In genomic region chr10:91925022-91925320, GRCh38 we compare ENCODE assay signal across 9 cellular contexts. TPM values are rescaled to one million over a fixed set of nuclear protein-coding genes. Genes with fewer than 3 reads are reported as not detected.
DNase-seq lines count a peak whose midpoint lies in the region; ATAC-seq and TF ChIP-seq lines count a peak whose summit lies in the region.
"Had no signal": no experiment of that assay in that cellular context is flagged by ENCODE, and none has a peak within 500 bp of the region (broad histone marks: within the 10 kb centered on the region; RNA-seq: fewer than 3 reads in every experiment).

No MANE protein-coding gene starts in this region.

- no peak for ATAC-seq in activated CD4-positive, alpha-beta T cell treated with anti-CD3 and anti-CD28 coated beads for 36 hours
- no peak for ATAC-seq in right cardiac atrium
- ATAC-seq in GM18517 (IDR thresholded peaks at IDR 0.05; ENCODE audit: unreplicated experiment) = no peak

- no peaks in the 10 kb centered on the region for H3K27me3 ChIP-seq in right cardiac atrium (ENCODE audit: control insufficient read depth, insufficient read depth)
- no peaks in the 10 kb centered on the region for H3K27me3 ChIP-seq in stomach

- no peak for TF ChIP-seq CTCF in stomach (IDR thresholded peaks at IDR 0.05)

- H3K4me1 ChIP-seq in right cardiac atrium (ENCODE audit: control insufficient read depth, insufficient read depth, low read length) (peaks cover 2% of the 10 kb centered on the region), stomach (peaks cover 12 to 64% (median 43%) of the 10 kb centered on the region in 4 donors)

- CTCF ChIA-PET in activated CD4-positive, alpha-beta T cell treated with anti-CD3 and anti-CD28 coated beads for 36 hours (lab: Charles Lee) = interaction anchor here (0.7 to 2.3 kb wide), 4 partner anchors 10 to 650 kb away, joined by 4 to 22 read pairs (median 8); partner anchors contain the start of gene FGFBP3
- CTCF ChIA-PET in activated CD4-positive, alpha-beta memory T cell treated with anti-CD3 and anti-CD28 coated beads, Interleukin-2, amount 10 ng/mL, durations not matched to agents 7 days and 5 days (lab: Charles Lee) = interaction anchor here (1.3 to 2.1 kb wide), 5 partner anchors 11 to 19 kb away, joined by 3 to 17 read pairs (median 5); partner anchors contain the start of gene FGFBP3

- 38% methylated on average over 2 of the region's 2 CpGs for WGBS in right cardiac atrium
- 35 to 48% (median 44%) methylated on average over 2 of the region's 2 CpGs for WGBS in stomach, 5 donors

- H3K27ac ChIP-seq in right cardiac atrium (ENCODE audit: low read length) = no peak overlapping the region
- peak overlapping the region in 1 of 5 donors; percentile 99 for H3K27ac ChIP-seq in stomach

- H3K36me3 Mint-ChIP-seq in activated CD4-positive, alpha-beta T cell treated with anti-CD3 and anti-CD28 coated beads for 36 hours (ENCODE audit: low read depth) = peaks cover 17% of the 10 kb centered on the region
- H3K36me3 Mint-ChIP-seq in activated CD4-positive, alpha-beta memory T cell treated with anti-CD3 and anti-CD28 coated beads, Interleukin-2, amount 10 ng/mL, durations not matched to agents 7 days and 5 days (ENCODE audit: low read depth) = peaks cover 20% of the 10 kb centered on the region

- POLR2A ChIA-PET in activated CD4-positive, alpha-beta T cell treated with anti-CD3 and anti-CD28 coated beads for 36 hours (lab: Charles Lee) = interaction anchor here (0.6 to 1.1 kb wide), 3 partner anchors 38 to 318 kb away, joined by 3 to 8 read pairs (median 3); no protein-coding TSS in a partner anchor
- POLR2A ChIA-PET in activated CD4-positive, alpha-beta memory T cell treated with anti-CD3 and anti-CD28 coated beads, Interleukin-2, amount 10 ng/mL, durations not matched to agents 7 days and 5 days (lab: Charles Lee) = interaction anchor here (1.1 to 4.9 kb wide), 8 partner anchors 10 to 129 kb away, joined by 3 to 56 read pairs (median 11); partner anchors contain the start of gene FGFBP3

- intact Hi-C loops in activated CD4-positive, alpha-beta T cell treated with anti-CD3 and anti-CD28 coated beads for 36 hours (cut with DNase I, micrococcal nuclease) = loop anchor here in 1 of 2 experiments (2.0 kb wide), 1 partner anchor 20 kb away; no protein-coding TSS in a partner anchor
- intact Hi-C loops in right cardiac atrium (cut with DNase I) (no loop called here), stomach (cut with DNase I; ENCODE audit: low total_unique reads) (no loop called here)

- peaks cover 45% of the 10 kb centered on the region for H3K4me1 Mint-ChIP-seq in activated CD4-positive, alpha-beta T cell treated with anti-CD3 and anti-CD28 coated beads for 36 hours
- peaks cover 52% of the 10 kb centered on the region for H3K4me1 Mint-ChIP-seq in activated CD4-positive, alpha-beta memory T cell treated with anti-CD3 and anti-CD28 coated beads, Interleukin-2, amount 10 ng/mL, durations not matched to agents 7 days and 5 days

- H3K27me3 Mint-ChIP-seq in activated CD4-positive, alpha-beta T cell treated with anti-CD3 and anti-CD28 coated beads for 36 hours = no peaks in the 10 kb centered on the region
- H3K27me3 Mint-ChIP-seq in activated CD4-positive, alpha-beta memory T cell treated with anti-CD3 and anti-CD28 coated beads, Interleukin-2, amount 10 ng/mL, durations not matched to agents 7 days and 5 days = no peaks in the 10 kb centered on the region

- no peaks in the 10 kb centered on the region for H3K36me3 ChIP-seq in stomach

- peak overlapping the region; percentile 63 for H3K4me3 ChIP-seq in right cardiac atrium (ENCODE audit: low read length)
- peak overlapping the region; percentile 58 to 96 (median 82) for H3K4me3 ChIP-seq in stomach

- no peaks in the 10 kb centered on the region for H3K9me3 ChIP-seq in right cardiac atrium (ENCODE audit: control insufficient read depth, low read length)
- H3K9me3 ChIP-seq in stomach = peaks cover 0 to 2% (median 0%) of the 10 kb centered on the region in 4 donors

- no peak overlapping the region for H3K27ac Mint-ChIP-seq in activated CD4-positive, alpha-beta T cell treated with anti-CD3 and anti-CD28 coated beads for 36 hours
- H3K27ac Mint-ChIP-seq in activated CD4-positive, alpha-beta memory T cell treated with anti-CD3 and anti-CD28 coated beads, Interleukin-2, amount 10 ng/mL, durations not matched to agents 7 days and 5 days = no peak overlapping the region

- no peak for TF ChIP-seq EP300 in stomach (IDR thresholded peaks at IDR 0.05)

- no peak for DNase-seq in activated CD4-positive, alpha-beta T cell treated with anti-CD3 and anti-CD28 coated beads for 36 hours
- DNase-seq in activated CD4-positive, alpha-beta T cell treated with anti-CD3 and anti-CD28 coated beads, Interleukin-2, amount 50 U/mL, for 1 hour = no peak
- no peak for DNase-seq in activated CD4-positive, alpha-beta memory T cell treated with anti-CD3 and anti-CD28 coated beads, Interleukin-2, amount 10 ng/mL, durations not matched to agents 7 days and 5 days
- no peak for DNase-seq in right cardiac atrium
- DNase-seq in stomach = no peak
- DNase-seq in glomerular visceral epithelial cell (ENCODE audit: extremely low spot score) = no peak
- no peak for DNase-seq in stimulated activated CD4-positive, alpha-beta T cell treated with anti-CD3 and anti-CD28 coated beads, Interleukin-4, amount 100 ng/mL, for 24 hours
- DNase-seq: midbrain had no signal

- no peaks in the 10 kb centered on the region for H3K9me3 Mint-ChIP-seq in activated CD4-positive, alpha-beta T cell treated with anti-CD3 and anti-CD28 coated beads for 36 hours (ENCODE audit: low read depth)
- no peaks in the 10 kb centered on the region for H3K9me3 Mint-ChIP-seq in activated CD4-positive, alpha-beta memory T cell treated with anti-CD3 and anti-CD28 coated beads, Interleukin-2, amount 10 ng/mL, durations not matched to agents 7 days and 5 days

- TF ChIP-seq POLR2A in stomach (IDR thresholded peaks at IDR 0.05) = no peak

- peak overlapping the region; percentile 97 for H3K4me3 Mint-ChIP-seq in activated CD4-positive, alpha-beta T cell treated with anti-CD3 and anti-CD28 coated beads for 36 hours
- peak overlapping the region; percentile 94 for H3K4me3 Mint-ChIP-seq in activated CD4-positive, alpha-beta memory T cell treated with anti-CD3 and anti-CD28 coated beads, Interleukin-2, amount 10 ng/mL, durations not matched to agents 7 days and 5 days

RNA-seq across cellular contexts. Expression of gene BTAF1, which starts 1.4 kb away (rescaled TPM):
- 10 to 100 TPM; 59.0 to 59.4 TPM for total RNA-seq in activated CD4-positive, alpha-beta T cell treated with anti-CD3 and anti-CD28 coated beads for 36 hours
- 10 to 100 TPM; 51.3 to 54.9 TPM for total RNA-seq in activated CD4-positive, alpha-beta memory T cell treated with anti-CD3 and anti-CD28 coated beads, Interleukin-2, amount 10 ng/mL, durations not matched to agents 7 days and 5 days
- total RNA-seq in right cardiac atrium = 10 to 100 TPM; 13.5 to 19.4 (median 15.6) TPM
- 6.2 TPM for polyA plus RNA-seq in right cardiac atrium
- 100 to 1,000 TPM in 1 of 5 donors, 10 to 100 TPM in 4; 30.9 to 146 (median 36.1) TPM for total RNA-seq in stomach
- 1 to 10 TPM; 2.3 to 9.0 (median 2.7) TPM for polyA plus RNA-seq in stomach

RNA-seq across cellular contexts. Expression of gene FGFBP3, which starts 15.7 kb away (rescaled TPM):
- 1 to 10 TPM; 1.5 TPM for total RNA-seq in activated CD4-positive, alpha-beta T cell treated with anti-CD3 and anti-CD28 coated beads for 36 hours
- 1 to 10 TPM; 1.3 to 2.0 TPM for total RNA-seq in activated CD4-positive, alpha-beta memory T cell treated with anti-CD3 and anti-CD28 coated beads, Interleukin-2, amount 10 ng/mL, durations not matched to agents 7 days and 5 days
- total RNA-seq in right cardiac atrium (under 1 TPM; 0.47 to 0.71 (median 0.61) TPM), stomach (1 to 10 TPM in 3 of 5 donors, under 1 TPM in 1, not detected in 1; 0.29 to 2.0 (median 1.4) TPM)
- polyA plus RNA-seq in right cardiac atrium (0.45 TPM), stomach (under 1 TPM; 0.44 to 0.80 (median 0.46) TPM)
